In the genomic region with DNA sequence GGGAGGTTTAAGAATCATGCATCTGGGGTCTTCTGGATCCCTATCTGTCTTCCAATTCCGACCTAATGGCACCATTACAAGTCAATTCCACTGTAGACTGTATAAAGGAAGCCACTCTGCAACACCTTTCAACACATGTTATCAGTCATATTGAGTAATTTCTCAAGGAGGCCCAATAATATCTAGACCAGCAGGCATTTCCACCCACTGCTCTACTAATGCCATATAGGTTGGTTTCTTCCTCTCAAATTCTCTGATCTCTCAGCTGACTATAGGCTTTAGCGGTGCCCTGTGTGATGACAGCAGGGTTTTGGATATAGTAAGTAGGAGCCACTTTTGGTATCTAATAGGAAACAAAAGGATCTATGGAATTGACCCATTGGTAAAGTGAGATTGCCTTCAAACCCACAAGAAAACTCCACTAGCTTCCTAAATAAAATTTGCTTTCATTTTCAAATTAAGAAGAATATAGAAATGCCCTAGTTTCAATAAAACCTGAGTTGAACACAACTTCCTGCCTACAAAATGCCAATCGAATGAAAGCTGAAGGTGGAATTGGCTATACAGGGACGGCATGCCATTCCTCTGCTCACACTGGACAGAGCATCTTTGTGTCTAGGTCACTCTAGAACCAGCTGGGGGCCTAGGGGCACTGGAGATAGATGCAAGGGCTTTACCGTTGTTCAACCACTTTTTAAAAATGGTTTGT, we compare ENCODE assay signal across 10 cellular contexts. TPM values are rescaled to one million over a fixed set of nuclear protein-coding genes. Genes with fewer than 3 reads are reported as not detected.
DNase-seq lines count a peak whose midpoint lies in the region; ATAC-seq and TF ChIP-seq lines count a peak whose summit lies in the region.
"Had no signal": no experiment of that assay in that cellular context is flagged by ENCODE, and none has a peak within 500 bp of the region (broad histone marks: within the 10 kb centered on the region; RNA-seq: fewer than 3 reads in every experiment).

No MANE protein-coding gene starts in this region.

- TF ChIP-seq CTCF in heart left ventricle (IDR thresholded peaks at IDR 0.05) (no peak), upper lobe of right lung (IDR thresholded peaks at IDR 0.05) (no peak)

- H3K9ac ChIP-seq in mesenchymal stem cell (ENCODE audit: low read length): no peak overlapping the region

- 60 to 71% (median 64%) methylated on average over 5 of the region's 5 CpGs for WGBS in heart left ventricle, 4 donors
- WGBS in mesenchymal stem cell: 92% methylated on average over 3 of the region's 5 CpGs

- peaks cover 0 to 22% of the 10 kb centered on the region in 2 donors for H3K36me3 Mint-ChIP-seq in activated naive CD4-positive, alpha-beta T cell treated with anti-CD3 and anti-CD28 coated beads, Interleukin-2, amount 50 U/mL, for 72 hours

- no peak overlapping the region for H3K4ac ChIP-seq in mesenchymal stem cell (ENCODE audit: low read depth in 1 of 2, low read length in 2 of 2)

- H3K23ac ChIP-seq in mesenchymal stem cell (ENCODE audit: low read length in 2 of 2): no peak overlapping the region

- peak overlapping the region; percentile 61 for H2AFZ ChIP-seq in mesenchymal stem cell (ENCODE audit: low read depth, low read length)

- no peak overlapping the region for H2BK5ac ChIP-seq in mesenchymal stem cell (ENCODE audit: low read depth, low read length, poor library complexity, severe bottlenecking)

- H3K4me1 ChIP-seq in heart left ventricle (peaks cover 0 to 43% (median 9%) of the 10 kb centered on the region in 12 donors), mesenchymal stem cell (ENCODE audit: control insufficient read depth, insufficient read depth, low read depth, low read length) (peaks cover 2% of the 10 kb centered on the region), upper lobe of right lung (peaks cover 31% of the 10 kb centered on the region)

- H3K14ac ChIP-seq in mesenchymal stem cell (ENCODE audit: low read length in 2 of 2): no peak overlapping the region

- DNase-seq in heart left ventricle (no peak), Right ventricle myocardium superior (no peak), mesenchymal stem cell (no peak), upper lobe of right lung (no peak), DMS 273 treated with DMSO at 0.1 percent for 48 hours (lab: John Stamatoyannopoulos, UW) (no peak), NCI-H2227 (lab: John Stamatoyannopoulos, UW; ENCODE audit: unreplicated experiment) (no peak)
- DNase-seq in activated naive CD4-positive, alpha-beta T cell treated with anti-CD3 and anti-CD28 coated beads, Interleukin-2, amount 50 U/mL, for 72 hours (ENCODE audit: low spot score in 2 of 2): peak in 1 of 2 donors; percentile 39
- DNase-seq: RPMI8226 had no signal

- H3K36me3 ChIP-seq in heart left ventricle (no peaks in the 10 kb centered on the region), mesenchymal stem cell (ENCODE audit: control insufficient read depth in 1 of 2, insufficient read depth in 2 of 2, low read depth in 1 of 2, low read length in 2 of 2) (no peaks in the 10 kb centered on the region), upper lobe of right lung (no peaks in the 10 kb centered on the region)

- no peak for TF ChIP-seq POLR2A in heart left ventricle (IDR thresholded peaks at IDR 0.05)

- H2BK12ac ChIP-seq in mesenchymal stem cell (ENCODE audit: low read length in 2 of 2): no peak overlapping the region

- no peak overlapping the region for H3K18ac ChIP-seq in mesenchymal stem cell (ENCODE audit: low read depth in 1 of 2, low read length in 2 of 2)

- peaks cover 0 to 7% of the 10 kb centered on the region in 2 donors for H3K9me3 Mint-ChIP-seq in activated naive CD4-positive, alpha-beta T cell treated with anti-CD3 and anti-CD28 coated beads, Interleukin-2, amount 50 U/mL, for 72 hours

- no peak overlapping the region for H2BK120ac ChIP-seq in mesenchymal stem cell (ENCODE audit: low read depth, low read length)

- ATAC-seq in heart left ventricle (peak in 1 of 4 donors; percentile 35), Right ventricle myocardium superior (ENCODE audit: poor library complexity) (no peak), upper lobe of right lung (no peak), HG03196 (IDR thresholded peaks at IDR 0.05; ENCODE audit: unreplicated experiment) (no peak)
- peak; percentile 88 for ATAC-seq in activated naive CD4-positive, alpha-beta T cell treated with anti-CD3 and anti-CD28 coated beads, Interleukin-2, amount 50 U/mL, for 72 hours

- H2AK5ac ChIP-seq in mesenchymal stem cell (ENCODE audit: low read length, severe bottlenecking): no peak overlapping the region

- H3K9me3 ChIP-seq in heart left ventricle (no peaks in the 10 kb centered on the region), mesenchymal stem cell (ENCODE audit: control insufficient read depth, low read length) (no peaks in the 10 kb centered on the region), upper lobe of right lung (no peaks in the 10 kb centered on the region)

- intact Hi-C loops in heart left ventricle (cut with DNase I) (no loop called here), Right ventricle myocardium superior (cut with DNase I) (no loop called here), upper lobe of right lung (cut with DNase I) (no loop called here)

- H4K91ac ChIP-seq in mesenchymal stem cell (ENCODE audit: low read length): no peak overlapping the region

- H3K4me3 ChIP-seq in heart left ventricle: peak overlapping the region in 5 of 12 donors; percentile 3 to 52 (median 4)
- H3K4me3 ChIP-seq in mesenchymal stem cell (ENCODE audit: insufficient read depth in 1 of 2, low read depth in 1 of 2, low read length in 2 of 2): no peak overlapping the region
- no peak overlapping the region for H3K4me3 ChIP-seq in upper lobe of right lung

- H2BK15ac ChIP-seq in mesenchymal stem cell (ENCODE audit: low read depth, poor library complexity, severe bottlenecking): no peak overlapping the region

- H3K27ac ChIP-seq in heart left ventricle: peak overlapping the region; percentile 43 to 92 (median 76)
- H3K27ac ChIP-seq in mesenchymal stem cell (ENCODE audit: low read length, poor library complexity, severe bottlenecking): no peak overlapping the region
- peak overlapping the region; percentile 85 for H3K27ac ChIP-seq in upper lobe of right lung
- H3K27ac ChIP-seq: C4-2B had no signal

- no peak overlapping the region for H4K8ac ChIP-seq in mesenchymal stem cell (ENCODE audit: low read length)

- H3K27me3 ChIP-seq in heart left ventricle (no peaks in the 10 kb centered on the region), mesenchymal stem cell (ENCODE audit: control insufficient read depth in 1 of 2, insufficient read depth in 1 of 2, low read length in 2 of 2) (no peaks in the 10 kb centered on the region), upper lobe of right lung (no peaks in the 10 kb centered on the region)

- no peaks in the 10 kb centered on the region for H3K79me1 ChIP-seq in mesenchymal stem cell (replicated peaks; ENCODE audit: low read length, poor library complexity, severe bottlenecking)

- peak overlapping the region; percentile 88 to 93 for H3K27ac Mint-ChIP-seq in activated naive CD4-positive, alpha-beta T cell treated with anti-CD3 and anti-CD28 coated beads, Interleukin-2, amount 50 U/mL, for 72 hours

- no peak overlapping the region for H3K4me2 ChIP-seq in mesenchymal stem cell (ENCODE audit: low read length, poor library complexity, severe bottlenecking)

RNA-seq across cellular contexts. Expression of a gene that starts 12.3 kb away (rescaled TPM):
- 100 to 1,000 TPM; 402 to 772 (median 504) TPM for total RNA-seq in heart left ventricle
- 100 to 1,000 TPM; 255 to 338 TPM for polyA plus RNA-seq in heart left ventricle
- total RNA-seq in Right ventricle myocardium superior: 516 TPM
- total RNA-seq in activated naive CD4-positive, alpha-beta T cell treated with anti-CD3 and anti-CD28 coated beads, Interleukin-2, amount 50 U/mL, for 72 hours: 100 to 1,000 TPM in 1 of 2 donors, 10 to 100 TPM in 1; 72.8 to 146 TPM
- 356 TPM for polyA plus RNA-seq in mesenchymal stem cell (2013, experiment 1 of 2)
- polyA plus RNA-seq in mesenchymal stem cell (2013, experiment 2 of 2): 375 TPM
- total RNA-seq in upper lobe of right lung: 802 TPM

Comparison
In these comparisons a context has a peak if more than half of its experiments do, and no peak if none do; other contexts are left out.
1. ATAC-seq: peak in activated naive CD4-positive, alpha-beta T cell treated with anti-CD3 and anti-CD28 coated beads, Interleukin-2, amount 50 U/mL, for 72 hours (2 of 2); none in Right ventricle myocardium superior (single experiment), upper lobe of right lung (single experiment) and HG03196 (single experiment).